In the genomic region with DNA sequence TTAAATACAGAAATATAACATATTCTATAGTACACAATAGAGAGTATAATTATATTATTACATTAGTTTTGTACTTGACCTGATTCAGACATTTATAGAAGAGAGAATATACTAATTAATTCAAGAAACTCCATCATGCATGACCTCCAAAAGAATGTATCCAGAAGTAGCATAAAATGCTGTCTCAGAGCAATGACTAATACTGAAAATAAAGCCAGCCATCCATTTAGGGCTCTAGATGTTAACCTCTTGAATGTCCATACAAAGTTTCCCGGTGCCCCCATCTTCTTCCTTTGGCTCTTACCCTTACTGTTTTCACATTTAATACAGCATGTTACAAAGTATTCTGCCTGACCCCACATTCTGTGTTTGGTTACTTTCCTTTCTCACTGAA, we compare ENCODE assay signal across 2 cellular contexts.
TF ChIP-seq lines count a peak whose summit lies in the region.

No MANE protein-coding gene starts in this region.

TF ChIP-seq in H1, 55 proteins besides CTCF, POLR2A, EP300 and RAD21:
- TF ChIP-seq BCL11A (IDR thresholded peaks at IDR 0.05; ENCODE audit: low read depth in 2 of 2, low read length in 2 of 2) (no peak), NANOG (IDR thresholded peaks at IDR 0.05; ENCODE audit: insufficient read depth, low read depth, low read length, poor library complexity, severe bottlenecking) (no peak)

TF ChIP-seq in SK-N-SH treated with all-trans-retinoic acid at 6 μM for 48 hours, 23 proteins besides CTCF, POLR2A, EP300 and RAD21:
- TF ChIP-seq PPARA (CRISPR knock-in tag; IDR thresholded peaks at IDR 0.05; ENCODE audit: borderline replicate concordance) (no peak), ZFP3 (CRISPR knock-in tag; IDR thresholded peaks at IDR 0.05) (no peak)
